Comparison of ENCODE assay signal across 11 cellular contexts in the genomic region with DNA sequence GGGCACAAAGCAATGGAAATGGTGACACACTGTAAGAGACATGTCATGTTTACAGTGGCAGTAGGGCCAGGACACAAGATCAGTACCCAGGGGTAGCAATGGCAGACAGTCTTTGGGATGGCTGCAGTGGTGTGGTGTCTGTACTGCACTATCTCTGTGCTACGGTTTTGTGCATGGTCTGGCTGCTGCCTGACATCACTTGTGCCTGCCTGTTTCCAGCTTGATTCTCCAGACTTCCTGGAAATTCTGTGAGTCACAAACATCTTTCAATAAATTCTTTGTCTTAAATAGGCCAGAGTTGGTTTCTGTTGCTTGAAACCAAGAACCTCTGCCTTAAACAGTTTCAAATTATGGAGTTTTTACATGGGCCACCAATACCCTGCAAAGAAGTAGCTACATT.
A peak's percentile ranks its signal among the peaks of the same experiment; 100 is the strongest.
DNase-seq lines count a peak whose midpoint lies in the region; ATAC-seq and TF ChIP-seq lines count a peak whose summit lies in the region.
"Had no signal": no experiment of that assay in that cellular context is flagged by ENCODE, and none has a peak within 500 bp of the region (broad histone marks: within the 10 kb centered on the region; RNA-seq: fewer than 3 reads in every experiment).

No MANE protein-coding gene starts in this region.

- H3K27ac Mint-ChIP-seq in activated T-helper 17 cell treated with anti-CD3 and anti-CD28 coated beads, Interleukin-2, amount 50 U/mL, for 72 hours, result no peak overlapping the region
- H3K27ac Mint-ChIP-seq in natural killer cell (no peak overlapping the region), endothelial cell (ENCODE audit: unreplicated experiment) (no peak overlapping the region)

- H3K27me3 Mint-ChIP-seq in activated T-helper 17 cell treated with anti-CD3 and anti-CD28 coated beads, Interleukin-2, amount 50 U/mL, for 72 hours, result no peaks in the 10 kb centered on the region
- H3K27me3 Mint-ChIP-seq in natural killer cell (ENCODE audit: low read depth in 2 of 2) (no peaks in the 10 kb centered on the region), endothelial cell (ENCODE audit: unreplicated experiment) (no peaks in the 10 kb centered on the region)

- H3K36me3 Mint-ChIP-seq in activated T-helper 17 cell treated with anti-CD3 and anti-CD28 coated beads, Interleukin-2, amount 50 U/mL, for 72 hours (ENCODE audit: low read depth), result no peaks in the 10 kb centered on the region
- H3K36me3 Mint-ChIP-seq in natural killer cell (no peaks in the 10 kb centered on the region), endothelial cell (ENCODE audit: low read depth, unreplicated experiment) (no peaks in the 10 kb centered on the region)

- ATAC-seq in activated T-helper 17 cell treated with anti-CD3 and anti-CD28 coated beads, Interleukin-2, amount 50 U/mL, for 72 hours (replicated peaks), result peak; percentile 62
- ATAC-seq in sciatic nerve (peak; percentile 88), natural killer cell (no peak), HG03097 (IDR thresholded peaks at IDR 0.05; ENCODE audit: low FRiP score, unreplicated experiment) (no peak)
- ATAC-seq: GM12878 had no signal

- no peaks in the 10 kb centered on the region for H3K9me3 Mint-ChIP-seq in activated T-helper 17 cell treated with anti-CD3 and anti-CD28 coated beads, Interleukin-2, amount 50 U/mL, for 72 hours
- peaks cover 0 to 2% of the 10 kb centered on the region in 2 donors for H3K9me3 Mint-ChIP-seq in natural killer cell
- no peaks in the 10 kb centered on the region for H3K9me3 Mint-ChIP-seq in endothelial cell (ENCODE audit: unreplicated experiment)

- no peak for TF ChIP-seq CTCF in natural killer cell (IDR thresholded peaks at IDR 0.05)
- TF ChIP-seq CTCF in endothelial cell (IDR thresholded peaks at IDR 0.05; ENCODE audit: unreplicated experiment), result no peak

- H3K4me1 Mint-ChIP-seq in activated T-helper 17 cell treated with anti-CD3 and anti-CD28 coated beads, Interleukin-2, amount 50 U/mL, for 72 hours, result peaks cover 13% of the 10 kb centered on the region
- H3K4me1 Mint-ChIP-seq in natural killer cell, result peaks cover 12 to 14% of the 10 kb centered on the region in 2 donors
- peaks cover 6% of the 10 kb centered on the region for H3K4me1 Mint-ChIP-seq in endothelial cell (ENCODE audit: unreplicated experiment)

- DNase-seq in H4 (ENCODE audit: low spot score), result peak; percentile 14
- peak; percentile 82 for DNase-seq in foreskin melanocyte
- DNase-seq in sciatic nerve (ENCODE audit: low spot score), result no peak
- DNase-seq in natural killer cell, result no peak
- DNase-seq in NCI-H146 treated with DMSO at 0.1 percent for 48 hours (lab: John Stamatoyannopoulos, UW; ENCODE audit: unreplicated experiment), result no peak
- no peak for DNase-seq in endothelial cell (ENCODE audit: low spot score)
- DNase-seq: NCI-H2029 treated with DMSO at 0.1 percent for 48 hours, T-helper 9 cell had no signal

- intact Hi-C loops in sciatic nerve (cut with DNase I) (no loop called here), natural killer cell (cut with micrococcal nuclease) (no loop called here)

- H3K4me3 Mint-ChIP-seq in activated T-helper 17 cell treated with anti-CD3 and anti-CD28 coated beads, Interleukin-2, amount 50 U/mL, for 72 hours, result no peak overlapping the region
- H3K4me3 Mint-ChIP-seq in natural killer cell (no peak overlapping the region), endothelial cell (ENCODE audit: unreplicated experiment) (no peak overlapping the region)

Comparison
In these comparisons a context has a peak if more than half of its experiments do, and no peak if none do; other contexts are left out.
1. DNase-seq: peak in H4 (single experiment) and foreskin melanocyte (single experiment); none in sciatic nerve (single experiment), natural killer cell (single experiment), NCI-H146 treated with DMSO at 0.1 percent for 48 hours (single experiment) and endothelial cell (single experiment).
2. ATAC-seq: peak in activated T-helper 17 cell treated with anti-CD3 and anti-CD28 coated beads, Interleukin-2, amount 50 U/mL, for 72 hours (single experiment) and sciatic nerve (single experiment); none in natural killer cell (0 of 3) and HG03097 (single experiment).